ENCODE assay signal across 8 cellular contexts in genomic region chr9:127423934-127424668, GRCh38. TPM values are rescaled to one million over a fixed set of nuclear protein-coding genes. Genes with fewer than 3 reads are reported as not detected.
DNase-seq lines count a peak whose midpoint lies in the region; ATAC-seq and TF ChIP-seq lines count a peak whose summit lies in the region.

Gene ZNF79, plus strand, starts transcription at chr9:127424382. Its CDS starts 406 bp downstream, at chr9:127424788.

- DNase-seq in COLO668 (lab: John Stamatoyannopoulos, UW; ENCODE audit: unreplicated experiment) (peak; percentile 91), HT-29 (ENCODE audit: low spot score) (peak; percentile 93), NK-92 (lab: John Stamatoyannopoulos, UW; ENCODE audit: unreplicated experiment) (peak; percentile 47), lower lobe of right lung (peak; percentile 96)
- peak; percentile 95 for DNase-seq in activated CD8-positive, alpha-beta T cell treated with anti-CD3 and anti-CD28 coated beads, Interleukin-2, amount 10 ng/mL, durations not matched to agents 7 days and 5 days
- DNase-seq in stimulated activated CD4-positive, alpha-beta T cell treated with anti-CD3 and anti-CD28 coated beads, Interleukin-4, amount 100 ng/mL, for 48 hours (ENCODE audit: low read depth in 2 of 2), result peak; percentile 87 to 92

- H3K4me3 Mint-ChIP-seq in activated CD8-positive, alpha-beta T cell treated with anti-CD3 and anti-CD28 coated beads, Interleukin-2, amount 10 ng/mL, durations not matched to agents 7 days and 5 days, result peak within 1 kb of the TSS; percentile 99

- peak within 1 kb of the TSS; percentile 96 for H3K27ac Mint-ChIP-seq in activated CD8-positive, alpha-beta T cell treated with anti-CD3 and anti-CD28 coated beads, Interleukin-2, amount 10 ng/mL, durations not matched to agents 7 days and 5 days

- no peak for TF ChIP-seq CTCF in lower lobe of right lung (IDR thresholded peaks at IDR 0.05)

- CTCF ChIA-PET in activated CD8-positive, alpha-beta T cell treated with anti-CD3 and anti-CD28 coated beads, Interleukin-2, amount 10 ng/mL, durations not matched to agents 7 days and 5 days (lab: Charles Lee), result interaction anchor here (0.9 to 1.7 kb wide), 5 partner anchors 12 to 112 kb away, joined by 3 to 8 read pairs (median 5); partner anchors contain the start of genes LRSAM1, RPL12 and SLC2A8

- peaks cover 46% of the 10 kb centered on the region for H3K4me1 Mint-ChIP-seq in activated CD8-positive, alpha-beta T cell treated with anti-CD3 and anti-CD28 coated beads, Interleukin-2, amount 10 ng/mL, durations not matched to agents 7 days and 5 days (ENCODE audit: low read depth)

- H3K27me3 Mint-ChIP-seq in activated CD8-positive, alpha-beta T cell treated with anti-CD3 and anti-CD28 coated beads, Interleukin-2, amount 10 ng/mL, durations not matched to agents 7 days and 5 days (ENCODE audit: low read depth), result no peaks in the 10 kb centered on the region

- ATAC-seq in GM21360 (IDR thresholded peaks at IDR 0.05; ENCODE audit: unreplicated experiment), result peak; percentile 80
- ATAC-seq in activated CD8-positive, alpha-beta T cell treated with anti-CD3 and anti-CD28 coated beads, Interleukin-2, amount 10 ng/mL, durations not matched to agents 7 days and 5 days, result peak; percentile 89
- ATAC-seq in lower lobe of right lung, result peak; percentile 98 to 99

- H3K36me3 Mint-ChIP-seq in activated CD8-positive, alpha-beta T cell treated with anti-CD3 and anti-CD28 coated beads, Interleukin-2, amount 10 ng/mL, durations not matched to agents 7 days and 5 days (ENCODE audit: low read depth), result peaks cover 18% of the 10 kb centered on the region

- intact Hi-C loops in lower lobe of right lung (cut with DNase I), result no loop called here

- H3K4me1 ChIP-seq in ectodermal cell (ENCODE audit: control insufficient read depth, insufficient read depth, low read length), result peaks cover 8% of the 10 kb centered on the region
- H3K4me1 ChIP-seq in lower lobe of right lung, result peaks cover 40% of the 10 kb centered on the region

- no peaks in the 10 kb centered on the region for H3K9me3 ChIP-seq in ectodermal cell (ENCODE audit: control insufficient read depth, low read length)
- H3K9me3 ChIP-seq in lower lobe of right lung, result no peaks in the 10 kb centered on the region

- H3K27ac ChIP-seq in ectodermal cell (ENCODE audit: insufficient read depth, low read depth, low read length, poor library complexity, severe bottlenecking) (peak within 1 kb of the TSS; percentile 86), lower lobe of right lung (peak within 1 kb of the TSS; percentile 90)

- POLR2A ChIA-PET in activated CD8-positive, alpha-beta T cell treated with anti-CD3 and anti-CD28 coated beads, Interleukin-2, amount 10 ng/mL, durations not matched to agents 7 days and 5 days (lab: Charles Lee), result interaction anchor here (0.6 to 2.9 kb wide), 7 partner anchors 8 to 394 kb away, joined by 3 to 40 read pairs (median 3); partner anchors contain the start of genes LRSAM1 and RPL12

- peak within 1 kb of the TSS; percentile 97 for H3K4me3 ChIP-seq in ectodermal cell (ENCODE audit: insufficient read depth, low read depth, low read length)
- H3K4me3 ChIP-seq in lower lobe of right lung, result peak within 1 kb of the TSS; percentile 98

- WGBS in ectodermal cell, 2 experiments, result 0% methylated on average over 54 of the region's 54 CpGs

- H3K36me3 ChIP-seq in ectodermal cell (ENCODE audit: control insufficient read depth, insufficient read depth, low read length) (no peaks in the 10 kb centered on the region), lower lobe of right lung (peaks cover 10% of the 10 kb centered on the region)

- no peaks in the 10 kb centered on the region for H3K27me3 ChIP-seq in ectodermal cell (ENCODE audit: control insufficient read depth, insufficient read depth, low read length, poor library complexity, severe bottlenecking)
- no peaks in the 10 kb centered on the region for H3K27me3 ChIP-seq in lower lobe of right lung (ENCODE audit: low read depth)

- no peaks in the 10 kb centered on the region for H3K9me3 Mint-ChIP-seq in activated CD8-positive, alpha-beta T cell treated with anti-CD3 and anti-CD28 coated beads, Interleukin-2, amount 10 ng/mL, durations not matched to agents 7 days and 5 days (ENCODE audit: insufficient read depth)

RNA-seq across cellular contexts. Expression of gene ZNF79, which starts in this region (rescaled TPM):
- 5.6 and 9.3 TPM in 2 replicates for total RNA-seq in HT-29 (2014; rRNA removed; shearing (Covaris generic))
- total RNA-seq in activated CD8-positive, alpha-beta T cell treated with anti-CD3 and anti-CD28 coated beads, Interleukin-2, amount 10 ng/mL, durations not matched to agents 7 days and 5 days, result 10 to 100 TPM; 11.3 to 12.1 TPM
- polyA plus RNA-seq in ectodermal cell (2013, experiment 1 of 4), result 6.5 TPM
- 8.0 TPM for polyA plus RNA-seq in ectodermal cell (2013, experiment 2 of 4)
- polyA plus RNA-seq in ectodermal cell (2013, experiment 3 of 4), result 7.2 TPM
- polyA plus RNA-seq in ectodermal cell (2013, experiment 4 of 4), result 8.2 TPM
- total RNA-seq in lower lobe of right lung, result 9.5 TPM

Comparison
In these comparisons a context has a peak if more than half of its experiments do, and no peak if none do; other contexts are left out.
1. Peak in every context shown above with its lines: DNase-seq, ATAC-seq, H3K4me3 ChIP-seq and H3K27ac ChIP-seq.